17 cellular contexts compared by ENCODE assay signal in the genomic region with DNA sequence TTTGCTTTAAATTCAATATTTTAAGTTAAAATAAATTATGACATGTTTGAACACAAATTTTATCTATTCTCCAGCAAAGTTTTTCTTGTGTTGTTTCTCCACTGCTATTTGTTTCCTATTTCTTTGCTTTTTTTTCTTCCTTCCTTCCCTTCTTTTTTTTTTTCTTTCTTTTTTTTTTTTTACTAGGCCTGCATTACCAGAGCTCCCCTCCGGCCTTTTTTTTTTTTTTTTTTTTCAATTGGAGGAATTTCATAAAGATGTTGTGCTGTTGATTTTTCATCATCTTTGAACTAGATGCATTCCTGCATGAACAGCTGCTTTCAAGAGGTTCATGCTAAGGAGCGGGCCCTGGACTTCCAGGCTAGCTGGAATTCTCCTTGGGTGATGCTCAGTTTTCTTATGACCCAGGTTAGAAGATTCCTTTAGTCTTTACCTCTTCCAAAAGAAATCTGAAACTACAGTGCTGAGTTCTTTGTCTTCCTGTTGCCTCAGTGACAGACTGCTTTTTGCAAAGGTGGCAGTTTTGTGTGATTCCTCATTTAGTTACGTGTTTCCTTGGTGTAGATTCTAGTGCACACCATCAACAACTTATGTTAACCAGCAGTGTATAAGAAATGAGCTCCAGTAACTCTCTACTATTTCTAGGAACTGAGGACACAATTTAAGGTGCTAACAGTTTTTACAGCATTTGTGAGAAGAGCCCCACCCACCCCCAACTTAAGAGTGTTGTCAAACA. TPM values are rescaled to one million over a fixed set of nuclear protein-coding genes. Genes with fewer than 3 reads are reported as not detected.
DNase-seq lines count a peak whose midpoint lies in the region; ATAC-seq, FAIRE-seq and TF ChIP-seq lines count a peak whose summit lies in the region.
"Had no signal": no experiment of that assay in that cellular context is flagged by ENCODE, and none has a peak within 500 bp of the region (broad histone marks: within the 10 kb centered on the region; RNA-seq: fewer than 3 reads in every experiment).

No MANE protein-coding gene starts in this region.

- no peak for ATAC-seq in left cardiac atrium

- TF ChIP-seq CTCF in osteocyte (IDR thresholded peaks at IDR 0.05) (no peak), esophagus muscularis mucosa (IDR thresholded peaks at IDR 0.05) (no peak)

- peaks cover 4% of the 10 kb centered on the region for H3K36me3 Mint-ChIP-seq in osteocyte (ENCODE audit: unreplicated experiment)

- DNase-seq in GM12891 (ENCODE audit: insufficient read length, low spot score), result no peak
- peak; percentile 11 for DNase-seq in LHCN-M2 (ENCODE audit: low read depth)
- DNase-seq in adipocyte (ENCODE audit: low read depth), result peak; percentile 19
- DNase-seq in osteocyte (ENCODE audit: extremely low spot score, unreplicated experiment), result no peak
- DNase-seq in esophagus muscularis mucosa (ENCODE audit: extremely low spot score), result no peak
- DNase-seq in left cardiac atrium, result no peak
- DNase-seq in NCI-H345 (lab: John Stamatoyannopoulos, UW), result no peak
- DNase-seq: C1 segment of cervical spinal cord, DMS 273 treated with DMSO at 0.1 percent for 48 hours, MV-4-11, NCI-H1417 treated with DMSO at 0.1 percent for 48 hours, NCI-H1930, NCI-H82, Peyer's patch, Right ventricle myocardium superior had no signal

- H3K27ac ChIP-seq in esophagus muscularis mucosa (replicated peaks in 1 of 4), result no peak overlapping the region
- H3K27ac ChIP-seq: Peyer's patch, SK-N-MC had no signal

- peaks cover 8% of the 10 kb centered on the region for H3K9me3 ChIP-seq in adipocyte (ENCODE audit: control insufficient read depth, low read length)
- H3K9me3 ChIP-seq in esophagus muscularis mucosa, result peaks cover 0 to 4% (median 0%) of the 10 kb centered on the region in 4 donors
- H3K9me3 ChIP-seq: Peyer's patch had no signal

- intact Hi-C loops in esophagus muscularis mucosa (cut with DNase I) (loop anchor here (5.0 to 10.0 kb wide), 2 partner anchors 72 to 130 kb away; no protein-coding TSS in a partner anchor), left cardiac atrium (cut with DNase I) (loop anchor here in 1 of 2 donors (5.0 kb wide), 1 partner anchor 72 kb away; no protein-coding TSS in a partner anchor)

- H3K36me3 ChIP-seq in adipocyte (ENCODE audit: control insufficient read depth, insufficient read depth, low read length, severe bottlenecking) (no peaks in the 10 kb centered on the region), esophagus muscularis mucosa (no peaks in the 10 kb centered on the region)
- H3K36me3 ChIP-seq: Peyer's patch had no signal

- H3K27me3 ChIP-seq in adipocyte (replicated peaks; ENCODE audit: control insufficient read depth, insufficient read depth, low read length), result no peaks in the 10 kb centered on the region
- no peaks in the 10 kb centered on the region for H3K27me3 ChIP-seq in esophagus muscularis mucosa
- H3K27me3 ChIP-seq: Peyer's patch had no signal

- TF ChIP-seq POLR2A in GM12891 (IDR thresholded peaks at IDR 0.05; ENCODE audit: low read depth, low read length) (no peak), esophagus muscularis mucosa (IDR thresholded peaks at IDR 0.05; ENCODE audit: low read depth) (no peak)

- peak; percentile 69 for FAIRE-seq in GM12891 (lab: Jason Lieb, UNC)
- FAIRE-seq: H54 had no signal

- H3K4me3 ChIP-seq in adipocyte (ENCODE audit: low read length) (no peak overlapping the region), esophagus muscularis mucosa (no peak overlapping the region)
- H3K4me3 ChIP-seq: Peyer's patch, SK-N-MC had no signal

- no peak overlapping the region for H3K4me3 Mint-ChIP-seq in osteocyte (ENCODE audit: unreplicated experiment)

- no peaks in the 10 kb centered on the region for H3K27me3 Mint-ChIP-seq in osteocyte (ENCODE audit: unreplicated experiment)

- TF ChIP-seq EP300 in esophagus muscularis mucosa (IDR thresholded peaks at IDR 0.05), result no peak

- peak overlapping the region; percentile 1 for H3K27ac Mint-ChIP-seq in osteocyte (ENCODE audit: unreplicated experiment)

- WGBS in esophagus muscularis mucosa, result 86% methylated on average over 3 of the region's 3 CpGs

- H3K4me1 ChIP-seq in adipocyte (ENCODE audit: control insufficient read depth, insufficient read depth, low read length) (peaks cover 9% of the 10 kb centered on the region), esophagus muscularis mucosa (peaks cover 0 to 13% (median 9%) of the 10 kb centered on the region in 4 donors)

- H3K4me1 Mint-ChIP-seq in osteocyte (ENCODE audit: unreplicated experiment), result peaks cover 14% of the 10 kb centered on the region

- H3K9me3 Mint-ChIP-seq in osteocyte (ENCODE audit: unreplicated experiment), result peaks cover 9% of the 10 kb centered on the region

- no peak overlapping the region for H3K9ac ChIP-seq in adipocyte (ENCODE audit: low read length)

TF ChIP-seq in GM12891, 5 proteins besides CTCF, POLR2A, EP300 and RAD21:
- TF ChIP-seq TAF1 (IDR thresholded peaks at IDR 0.05; ENCODE audit: low read depth, low read length) (no peak), POLR2AphosphoS5 (IDR thresholded peaks at IDR 0.05; ENCODE audit: low read depth, low read length) (no peak), POU2F2 (IDR thresholded peaks at IDR 0.05; ENCODE audit: low read depth, low read length) (no peak), SPI1 (IDR thresholded peaks at IDR 0.05; ENCODE audit: low read depth, low read length) (no peak), PAX5 (IDR thresholded peaks at IDR 0.05; ENCODE audit: insufficient read depth, low read length, severe bottlenecking) (no peak)

RNA-seq across cellular contexts. Expression of a gene that starts 4.8 kb away (rescaled TPM):
- 17.6 TPM for polyA plus RNA-seq in GM12891 (2012; ENCODE audit: low read depth, missing spikeins)
- 0.45 and 0.52 TPM in 2 replicates for total RNA-seq in LHCN-M2 (2014; rRNA removed)
- 2.2 TPM for polyA plus RNA-seq in LHCN-M2 (2012)
- 13.7 and 15.8 TPM in 2 replicates for total RNA-seq in osteocyte
- total RNA-seq in esophagus muscularis mucosa, result 10 to 100 TPM in 2 of 4 donors, 1 to 10 TPM in 2; 8.4 to 15.4 (median 11.3) TPM
- 10 to 100 TPM; 23.8 to 38.5 TPM for total RNA-seq in left cardiac atrium

Comparison
In these comparisons a context has a peak if more than half of its experiments do, and no peak if none do; other contexts are left out.
1. DNase-seq: peak in LHCN-M2 (single experiment) and adipocyte (single experiment); none in GM12891 (single experiment), osteocyte (single experiment), esophagus muscularis mucosa (single experiment), left cardiac atrium (single experiment) and NCI-H345 (single experiment).